12 cellular contexts compared by ENCODE assay signal in genomic region chr10:61188691-61189090, GRCh38.
"Had no signal": no experiment of that assay in that cellular context is flagged by ENCODE, and none has a peak within 500 bp of the region (broad histone marks: within the 10 kb centered on the region; RNA-seq: fewer than 3 reads in every experiment).

No MANE protein-coding gene starts in this region.

- H3K27me3 Mint-ChIP-seq: central memory CD8-positive, alpha-beta T cell had no signal

- H3K27ac Mint-ChIP-seq: activated naive CD8-positive, alpha-beta T cell treated with anti-CD3 and anti-CD28 coated beads, Interleukin-2, amount 10 ng/mL, durations not matched to agents 7 days and 5 days; naive B cell had no signal

- H3K36me3 Mint-ChIP-seq: activated naive CD8-positive, alpha-beta T cell treated with anti-CD3 and anti-CD28 coated beads, Interleukin-2, amount 10 ng/mL, durations not matched to agents 7 days and 5 days had no signal

- H3K4me1 Mint-ChIP-seq: activated naive CD8-positive, alpha-beta T cell treated with anti-CD3 and anti-CD28 coated beads, Interleukin-2, amount 10 ng/mL, durations not matched to agents 7 days and 5 days; central memory CD8-positive, alpha-beta T cell; naive B cell had no signal

- DNase-seq: activated CD4-positive, alpha-beta T cell treated with anti-CD3 and anti-CD28 coated beads, Interleukin-2, amount 50 U/mL, for 1 hour; activated CD8-positive, alpha-beta memory T cell treated with anti-CD3 and anti-CD28 coated beads for 24 hours; activated naive CD4-positive, alpha-beta T cell; activated naive CD8-positive, alpha-beta T cell treated with anti-CD3 and anti-CD28 coated beads, Interleukin-2, amount 10 ng/mL, durations not matched to agents 7 days and 5 days; brain microvascular endothelial cell; effector memory CD4-positive, alpha-beta T cell; head of caudate nucleus; naive B cell; stimulated activated CD4-positive, alpha-beta T cell treated with anti-CD3 and anti-CD28 coated beads, Interleukin-1b, Interleukin-23, amount 100 ng/mL, for 48 hours; stomach; upper lobe of right lung had no signal

- H3K4me3 Mint-ChIP-seq: activated naive CD8-positive, alpha-beta T cell treated with anti-CD3 and anti-CD28 coated beads, Interleukin-2, amount 10 ng/mL, durations not matched to agents 7 days and 5 days; central memory CD8-positive, alpha-beta T cell; naive B cell had no signal
